8 cellular contexts compared by ENCODE assay signal in genomic region chr4:173169428-173170209, GRCh38. TPM values are rescaled to one million over a fixed set of nuclear protein-coding genes. Genes with fewer than 3 reads are reported as not detected.
DNase-seq lines count a peak whose midpoint lies in the region; ATAC-seq, FAIRE-seq and TF ChIP-seq lines count a peak whose summit lies in the region.

No MANE protein-coding gene starts in this region.

- H3K27ac ChIP-seq in neuronal stem cell (replicated peaks; ENCODE audit: low read length) (peak overlapping the region; percentile 99), thoracic aorta (peak overlapping the region; percentile 89 to 95)

- H4K8ac ChIP-seq in neuronal stem cell (ENCODE audit: low read depth, low read length) = peak overlapping the region; percentile 82

- H3K79me1 ChIP-seq in neuronal stem cell (ENCODE audit: low read depth, low read length) = peaks cover 5% of the 10 kb centered on the region

- peak overlapping the region; percentile 75 to 91 for H3K4me3 ChIP-seq in neuronal stem cell (ENCODE audit: low read length in 2 of 2)
- peak overlapping the region; percentile 82 for H3K4me3 ChIP-seq in thoracic aorta

- H3K36me3 ChIP-seq in neuronal stem cell (replicated peaks in 1 of 2; ENCODE audit: control insufficient read depth in 2 of 2, insufficient read depth in 2 of 2, low read length in 2 of 2) = peaks cover 0 to 4% of the 10 kb centered on the region in 2 donors
- no peaks in the 10 kb centered on the region for H3K36me3 ChIP-seq in thoracic aorta

- H3K4me2 ChIP-seq in neuronal stem cell (ENCODE audit: insufficient read depth, low read length, poor library complexity, severe bottlenecking) = peak overlapping the region; percentile 73

- peak overlapping the region; percentile 96 for H2BK5ac ChIP-seq in neuronal stem cell (ENCODE audit: low read length)

- H3K27me3 ChIP-seq in neuronal stem cell (ENCODE audit: control insufficient read depth in 3 of 3, insufficient read depth in 3 of 3, low read depth in 1 of 3, low read length in 3 of 3) (no peaks in the 10 kb centered on the region), thoracic aorta (replicated peaks; ENCODE audit: insufficient read depth) (no peaks in the 10 kb centered on the region)

- H2BK120ac ChIP-seq in neuronal stem cell (ENCODE audit: low read depth, low read length) = no peak overlapping the region

- no peak overlapping the region for H3K4ac ChIP-seq in neuronal stem cell (ENCODE audit: low read length)

- peak overlapping the region; percentile 95 for H3K9ac ChIP-seq in neuronal stem cell (ENCODE audit: low read depth, low read length, poor library complexity)

- H3K18ac ChIP-seq in neuronal stem cell (ENCODE audit: low read length) = peak overlapping the region; percentile 96

- ATAC-seq in GM19452 (IDR thresholded peaks at IDR 0.05; ENCODE audit: unreplicated experiment) = peak; percentile 66
- ATAC-seq in HG03558 (IDR thresholded peaks at IDR 0.05; ENCODE audit: extremely low read depth, unreplicated experiment) = peak; percentile 41
- ATAC-seq in thoracic aorta (ENCODE audit: insufficient number of reproducible peaks, low FRiP score, low read depth) = peak; percentile 56

- TF ChIP-seq CTCF in thoracic aorta (IDR thresholded peaks at IDR 0.05) = no peak

- WGBS in neuronal stem cell (ENCODE audit: extremely low coverage in 2 of 2, insufficient read length in 2 of 2, insufficient replicate concordance in 1 of 2), 2 donors = no CpG with 5 or more reads among the region's 93 CpGs

- H2AFZ ChIP-seq in neuronal stem cell (ENCODE audit: low read length) = peak overlapping the region; percentile 97

- peaks cover 6 to 7% of the 10 kb centered on the region in 2 donors for H3K4me1 ChIP-seq in neuronal stem cell (ENCODE audit: control insufficient read depth in 2 of 2, insufficient read depth in 1 of 2, low read depth in 1 of 2, low read length in 2 of 2)
- peaks cover 4 to 19% of the 10 kb centered on the region in 2 donors for H3K4me1 ChIP-seq in thoracic aorta (ENCODE audit: control insufficient read depth in 1 of 2, low read depth in 2 of 2)

- in situ Hi-C loops in Caki2 (cut with HindIII; ENCODE audit: low pct_unique_long_range_greater_than_20kb, low sequenced_read_pairs) = no loop called here

- peak; percentile 57; the same call in 1 of the 2 replicates for TF ChIP-seq POLR2A in Raji (IDR thresholded peaks at IDR 0.05; ENCODE audit: insufficient read depth, low read depth, low read length)

- FAIRE-seq in frontal cortex (lab: Jason Lieb, UNC) = no peak

- peak overlapping the region; percentile 73 for H2BK12ac ChIP-seq in neuronal stem cell (ENCODE audit: low read length)

- peak overlapping the region; percentile 75 for H2AK5ac ChIP-seq in neuronal stem cell (ENCODE audit: low read depth, low read length)

- H2BK15ac ChIP-seq in neuronal stem cell (ENCODE audit: low read length) = no peak overlapping the region

- peak overlapping the region; percentile 96 for H3K23ac ChIP-seq in neuronal stem cell (ENCODE audit: low read depth, low read length, poor library complexity)

- H3K9me3 ChIP-seq in neuronal stem cell (replicated peaks in 1 of 2; ENCODE audit: control insufficient read depth in 2 of 2, insufficient read depth in 1 of 2, low read depth in 1 of 2, low read length in 2 of 2) (peaks cover 0 to 6% of the 10 kb centered on the region in 2 donors), thoracic aorta (no peaks in the 10 kb centered on the region)

- DNase-seq in Caki2 (ENCODE audit: low read depth) (peak; percentile 73), activated gamma-delta T cell (lab: John Stamatoyannopoulos, UW) (peak; percentile 54), frontal cortex (ENCODE audit: low spot score in 2 of 2) (peak; percentile 75 to 83), neuronal stem cell (ENCODE audit: low spot score) (peak; percentile 70), thoracic aorta (ENCODE audit: low spot score) (no peak)

- H3K14ac ChIP-seq in neuronal stem cell (ENCODE audit: low read length) = peak overlapping the region; percentile 82

- no peak overlapping the region for H4K91ac ChIP-seq in neuronal stem cell (ENCODE audit: low read depth, low read length, poor library complexity)

RNA-seq across cellular contexts. Expression of gene GALNT7, which starts 1.0 kb away (rescaled TPM):
- 19.3 and 31.6 TPM in 2 replicates for total RNA-seq in Caki2 (2014; rRNA removed; shearing (Covaris generic); ENCODE audit: low replicate concordance)
- total RNA-seq in frontal cortex (13.5 TPM), thoracic aorta (10 to 100 TPM; 12.7 to 23.1 TPM)
- 15.8 TPM for polyA plus RNA-seq in neuronal stem cell (2013, experiment 1 of 2)
- 16.6 TPM for polyA plus RNA-seq in neuronal stem cell (2013, experiment 2 of 2)
